8 cellular contexts compared by ENCODE assay signal in the genomic region with DNA sequence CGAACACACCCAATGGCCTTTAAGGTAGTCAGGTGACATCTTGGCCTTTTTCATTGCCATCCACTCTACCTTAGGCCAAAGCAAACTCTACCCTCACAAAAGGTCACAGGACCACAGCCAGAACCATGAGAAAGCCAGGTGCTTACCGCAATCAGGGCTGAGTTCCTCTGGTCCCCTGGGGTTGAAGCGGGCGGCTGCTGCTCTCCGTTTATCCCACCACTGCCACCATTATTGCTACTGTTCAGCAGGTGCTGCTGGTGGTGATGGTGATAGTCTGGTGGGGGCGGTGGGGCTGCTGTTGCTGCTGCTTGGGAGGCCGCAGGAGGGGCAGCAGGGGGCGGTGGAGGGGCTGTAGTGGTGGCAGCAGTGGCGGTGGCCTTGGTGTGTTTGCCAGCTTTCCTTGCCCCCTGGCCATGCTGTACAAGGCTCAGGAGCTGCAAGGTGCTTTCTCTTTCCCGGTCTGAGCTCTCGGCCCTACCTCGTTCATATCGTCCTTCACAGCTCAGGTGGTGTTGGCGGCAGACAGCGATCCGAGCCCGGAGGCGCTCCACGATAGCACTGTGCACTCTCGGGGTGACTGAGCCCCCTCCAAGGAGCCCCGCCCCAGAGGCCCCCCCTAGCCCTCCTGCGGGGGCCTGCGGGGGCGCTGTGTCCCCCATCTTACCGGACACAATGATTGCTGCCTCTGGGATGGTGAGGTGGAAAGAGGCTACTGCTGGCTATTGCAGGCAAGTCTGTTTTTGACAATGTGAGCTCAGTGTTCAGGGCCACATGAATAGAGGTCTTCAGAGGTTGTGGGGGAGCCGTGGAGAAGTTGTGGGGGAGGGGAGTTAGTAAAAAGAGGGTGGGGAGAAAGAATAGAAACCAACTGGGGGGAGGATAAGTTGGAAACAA. TPM values are rescaled to one million over a fixed set of nuclear protein-coding genes. Genes with fewer than 3 reads are reported as not detected.
A peak's percentile ranks its signal among the peaks of the same experiment; 100 is the strongest.
DNase-seq lines count a peak whose midpoint lies in the region; ATAC-seq and TF ChIP-seq lines count a peak whose summit lies in the region.

No MANE protein-coding gene starts in this region.

- peak; percentile 1 to 48 (median 23) for TF ChIP-seq CTCF in ascending aorta (IDR thresholded peaks at IDR 0.05)

- H3K36me3 ChIP-seq in ascending aorta (no peaks in the 10 kb centered on the region), iPS DF 6.9 (ENCODE audit: control insufficient read depth, insufficient read depth, low read length) (no peaks in the 10 kb centered on the region), skeletal muscle satellite cell (ENCODE audit: insufficient read depth, low read length) (peaks cover 9% of the 10 kb centered on the region)

- no peaks in the 10 kb centered on the region for H3K9me3 ChIP-seq in ascending aorta
- no peaks in the 10 kb centered on the region for H3K9me3 ChIP-seq in iPS DF 6.9 (ENCODE audit: control insufficient read depth, insufficient read depth, low read length)
- no peaks in the 10 kb centered on the region for H3K9me3 ChIP-seq in skeletal muscle satellite cell (replicated peaks; ENCODE audit: low read length)

- peak overlapping the region; percentile 80 for H3K4me2 ChIP-seq in skeletal muscle satellite cell (ENCODE audit: low read length)

- ATAC-seq in GM18858 (IDR thresholded peaks at IDR 0.05; ENCODE audit: unreplicated experiment) (peak; percentile 24), HG03108 (IDR thresholded peaks at IDR 0.05; ENCODE audit: unreplicated experiment) (peak; percentile 31)

- DNase-seq in T follicular helper cell (ENCODE audit: low read depth), result peak; percentile 46
- DNase-seq in ascending aorta (ENCODE audit: low spot score in 2 of 2), result peak; percentile 30 to 80
- no peak for DNase-seq in iPS DF 6.9 (ENCODE audit: low read depth, low spot score)
- no peak for DNase-seq in NCI-H2029 (lab: John Stamatoyannopoulos, UW)
- no peak for DNase-seq in iPS-NIHi7 (ENCODE audit: extremely low spot score)

- intact Hi-C loops in ascending aorta (cut with DNase I), result loop anchor here (2.0 to 5.0 kb wide), 8 partner anchors 46 to 417 kb away; a partner anchor contains a TSS

- H3K27me3 ChIP-seq in ascending aorta, result no peaks in the 10 kb centered on the region
- H3K27me3 ChIP-seq in iPS DF 6.9 (ENCODE audit: control insufficient read depth, insufficient read depth, low read length), result no peaks in the 10 kb centered on the region
- no peaks in the 10 kb centered on the region for H3K27me3 ChIP-seq in skeletal muscle satellite cell (ENCODE audit: control insufficient read depth, insufficient read depth, low read length)

- peak overlapping the region; percentile 59 to 85 for H3K4me3 ChIP-seq in ascending aorta
- peak overlapping the region; percentile 25; the same call in 1 of the 2 replicates for H3K4me3 ChIP-seq in iPS DF 6.9 (ENCODE audit: low read length)
- peak overlapping the region; percentile 88 for H3K4me3 ChIP-seq in skeletal muscle satellite cell (ENCODE audit: low read length)

- peak overlapping the region; percentile 86 to 95 for H3K27ac ChIP-seq in ascending aorta
- no peak overlapping the region for H3K27ac ChIP-seq in iPS DF 6.9 (ENCODE audit: low read length)

- H3K9ac ChIP-seq in skeletal muscle satellite cell (ENCODE audit: low read depth, low read length), result peak overlapping the region; percentile 96

- 100% methylated on average over 1 of the region's 26 CpGs for WGBS in iPS DF 6.9 (ENCODE audit: insufficient coverage, insufficient read length)

- H3K4me1 ChIP-seq in ascending aorta, result peaks cover 4 to 40% of the 10 kb centered on the region in 2 donors
- peaks cover 9% of the 10 kb centered on the region for H3K4me1 ChIP-seq in iPS DF 6.9 (ENCODE audit: control insufficient read depth, insufficient read depth, low read length)
- peaks cover 44% of the 10 kb centered on the region for H3K4me1 ChIP-seq in skeletal muscle satellite cell (ENCODE audit: control insufficient read depth, insufficient read depth, low read length)

RNA-seq across cellular contexts. Expression of a gene that starts 1.5 kb away (rescaled TPM):
- 13.2 TPM for total RNA-seq in ascending aorta
- total RNA-seq in skeletal muscle satellite cell (2012; rRNA removed), result 14.0 and 15.0 TPM in 2 replicates

RNA-seq across cellular contexts. Expression of a gene that starts 48.2 kb away (rescaled TPM):
- 9.5 TPM for total RNA-seq in ascending aorta
- 12.9 TPM in 2 replicates for total RNA-seq in skeletal muscle satellite cell (2012; rRNA removed)

RNA-seq across cellular contexts. Expression of a gene that starts 48.3 kb away (rescaled TPM):
- 16.6 TPM for total RNA-seq in ascending aorta
- 7.1 and 7.4 TPM in 2 replicates for total RNA-seq in skeletal muscle satellite cell (2012; rRNA removed)

Comparison
In these comparisons a context has a peak if more than half of its experiments do, and no peak if none do; other contexts are left out.
1. DNase-seq: peak in T follicular helper cell (single experiment) and ascending aorta (2 of 2); none in iPS DF 6.9 (single experiment), NCI-H2029 (single experiment) and iPS-NIHi7 (single experiment).
2. H3K4me3 ChIP-seq: peak in every context shown above with its lines; median percentile 88 in skeletal muscle satellite cell; 72 in ascending aorta; 25 in iPS DF 6.9.